17 cellular contexts compared by ENCODE assay signal in the genomic region with DNA sequence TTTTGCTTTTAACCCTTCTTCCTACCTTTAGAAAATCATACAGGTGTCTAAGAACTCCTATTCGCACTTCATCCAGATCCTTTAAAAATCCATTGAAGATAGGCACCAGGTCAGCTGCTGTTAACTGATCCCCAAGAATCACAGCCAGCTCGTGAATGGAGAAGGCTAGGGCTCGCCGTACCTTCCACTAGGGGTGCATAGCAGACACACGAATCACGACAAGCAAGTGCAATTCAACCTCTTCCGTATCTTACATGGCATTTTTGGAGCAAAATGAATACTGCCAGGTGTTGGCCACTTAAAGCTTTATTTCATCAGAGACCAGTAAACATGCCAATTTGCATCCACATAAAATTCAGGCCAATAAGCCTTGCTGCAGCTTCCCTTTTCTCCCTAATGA. TPM values are rescaled to one million over a fixed set of nuclear protein-coding genes. Genes with fewer than 3 reads are reported as not detected.
A peak's percentile ranks its signal among the peaks of the same experiment; 100 is the strongest.
DNase-seq lines count a peak whose midpoint lies in the region; ATAC-seq and TF ChIP-seq lines count a peak whose summit lies in the region.
"Had no signal": no experiment of that assay in that cellular context is flagged by ENCODE, and none has a peak within 500 bp of the region (broad histone marks: within the 10 kb centered on the region; RNA-seq: fewer than 3 reads in every experiment).

No MANE protein-coding gene starts in this region.

- H3K4me1 ChIP-seq in parathyroid adenoma = peaks cover 4% of the 10 kb centered on the region
- H3K4me1 ChIP-seq in stomach = peaks cover 0 to 15% (median 7%) of the 10 kb centered on the region in 4 donors

- H3K27ac ChIP-seq in parathyroid adenoma (no peak overlapping the region), stomach (no peak overlapping the region)
- H3K27ac ChIP-seq: BLaER1 had no signal

- H3K9ac ChIP-seq in parathyroid adenoma = no peak overlapping the region
- H3K9ac ChIP-seq: BLaER1 had no signal

- no peak for TF ChIP-seq POLR2A in stomach (IDR thresholded peaks at IDR 0.05)

- WGBS in stomach, 5 donors = 88 to 92% (median 89%) methylated on average over 7 of the region's 7 CpGs

- no peak for DNase-seq in activated CD4-positive, alpha-beta T cell treated with anti-CD3 and anti-CD28 coated beads, Interleukin-2, amount 10 ng/mL, durations not matched to agents 24 days and 14 days
- no peak for DNase-seq in activated CD4-positive, alpha-beta T cell treated with anti-CD3 and anti-CD28 coated beads for 1 hour
- peak; percentile 27 for DNase-seq in M059J (ENCODE audit: low read depth)
- peak; percentile 36 for DNase-seq in astrocyte of the hippocampus (ENCODE audit: low read depth, low spot score)
- DNase-seq in stomach = no peak
- no peak for DNase-seq in NAMALWA (ENCODE audit: low spot score)
- DNase-seq: 8988T, GF-D8, NCI-H187 treated with DMSO at 0.1 percent for 48 hours, NCI-H69, OCI-M1, SIG-M5 had no signal

- H3K4me3 ChIP-seq in parathyroid adenoma (ENCODE audit: low read depth, low read length) (no peak overlapping the region), stomach (no peak overlapping the region)
- H3K4me3 ChIP-seq: BLaER1 had no signal

- no peak overlapping the region for H3K4me2 ChIP-seq in parathyroid adenoma (ENCODE audit: low read length)
- H3K4me2 ChIP-seq: BLaER1 had no signal

- TF ChIP-seq CTCF in parathyroid adenoma (IDR thresholded peaks at IDR 0.05) (no peak), stomach (IDR thresholded peaks at IDR 0.05) (no peak)

- no peaks in the 10 kb centered on the region for H3K27me3 Mint-ChIP-seq in activated CD4-positive, alpha-beta T cell treated with anti-CD3 and anti-CD28 coated beads, Interleukin-2, amount 10 ng/mL, durations not matched to agents 24 days and 14 days

- peak overlapping the region; percentile 14 for H2AFZ ChIP-seq in parathyroid adenoma

- H3K36me3 ChIP-seq in parathyroid adenoma (ENCODE audit: control insufficient read depth, insufficient read depth, low read length) = no peaks in the 10 kb centered on the region
- H3K36me3 ChIP-seq in stomach = peaks cover 27 to 65% (median 64%) of the 10 kb centered on the region in 4 donors

- H3K36me3 Mint-ChIP-seq in activated CD4-positive, alpha-beta T cell treated with anti-CD3 and anti-CD28 coated beads, Interleukin-2, amount 10 ng/mL, durations not matched to agents 24 days and 14 days (ENCODE audit: low read depth) = peaks cover 38% of the 10 kb centered on the region

- TF ChIP-seq EP300 in stomach (IDR thresholded peaks at IDR 0.05) = no peak

- H3K4me3 Mint-ChIP-seq in activated CD4-positive, alpha-beta T cell treated with anti-CD3 and anti-CD28 coated beads, Interleukin-2, amount 10 ng/mL, durations not matched to agents 24 days and 14 days = no peak overlapping the region

- intact Hi-C loops in activated CD4-positive, alpha-beta T cell treated with anti-CD3 and anti-CD28 coated beads, Interleukin-2, amount 10 ng/mL, durations not matched to agents 24 days and 14 days (cut with micrococcal nuclease) = loop anchor here (5.0 kb wide), 2 partner anchors 148 to 608 kb away; partner anchors contain the start of gene VAPB
- intact Hi-C loops in stomach (cut with DNase I; ENCODE audit: low total_unique reads) = loop anchor here (10.0 kb wide), 1 partner anchor 206 kb away; no protein-coding TSS in a partner anchor

- H3K9me3 ChIP-seq in parathyroid adenoma (ENCODE audit: control insufficient read depth, low read length) = no peaks in the 10 kb centered on the region
- no peaks in the 10 kb centered on the region for H3K9me3 ChIP-seq in stomach
- H3K9me3 ChIP-seq: BLaER1 had no signal

- peaks cover 23% of the 10 kb centered on the region for H3K4me1 Mint-ChIP-seq in activated CD4-positive, alpha-beta T cell treated with anti-CD3 and anti-CD28 coated beads, Interleukin-2, amount 10 ng/mL, durations not matched to agents 24 days and 14 days

- H3K27me3 ChIP-seq in parathyroid adenoma (ENCODE audit: control insufficient read depth, insufficient read depth, low read length) = no peaks in the 10 kb centered on the region
- H3K27me3 ChIP-seq in stomach = no peaks in the 10 kb centered on the region
- H3K27me3 ChIP-seq: BLaER1 had no signal

- H3K79me2 ChIP-seq in parathyroid adenoma = no peaks in the 10 kb centered on the region

- no peaks in the 10 kb centered on the region for H3K9me3 Mint-ChIP-seq in activated CD4-positive, alpha-beta T cell treated with anti-CD3 and anti-CD28 coated beads, Interleukin-2, amount 10 ng/mL, durations not matched to agents 24 days and 14 days

- H3K27ac Mint-ChIP-seq in activated CD4-positive, alpha-beta T cell treated with anti-CD3 and anti-CD28 coated beads, Interleukin-2, amount 10 ng/mL, durations not matched to agents 24 days and 14 days = peak overlapping the region; percentile 19

- no peak for ATAC-seq in GM21515 (IDR thresholded peaks at IDR 0.05; ENCODE audit: unreplicated experiment)

RNA-seq across cellular contexts. Expression of gene ANKRD60, which starts 10.8 kb away (rescaled TPM):
- total RNA-seq in activated CD4-positive, alpha-beta T cell treated with anti-CD3 and anti-CD28 coated beads, Interleukin-2, amount 10 ng/mL, durations not matched to agents 24 days and 14 days = not detected in 2 replicates
- total RNA-seq in M059J (2014; rRNA removed; shearing (Covaris generic)) = not detected in 2 replicates
- not detected for total RNA-seq in stomach
- not detected for polyA plus RNA-seq in stomach
- total RNA-seq: H1, RPMI7951 had no signal
- polyA plus RNA-seq: H1 had no signal

Comparison
In these comparisons a context has a peak if more than half of its experiments do, and no peak if none do; other contexts are left out.
1. DNase-seq: peak in M059J (single experiment) and astrocyte of the hippocampus (single experiment); none in activated CD4-positive, alpha-beta T cell treated with anti-CD3 and anti-CD28 coated beads, Interleukin-2, amount 10 ng/mL, durations not matched to agents 24 days and 14 days (single experiment), activated CD4-positive, alpha-beta T cell treated with anti-CD3 and anti-CD28 coated beads for 1 hour (single experiment), stomach (single experiment) and NAMALWA (single experiment).